In genomic region chrX:77087529-77088169, GRCh38 we compare ENCODE assay signal across 11 cellular contexts.
A peak's percentile ranks its signal among the peaks of the same experiment; 100 is the strongest.
DNase-seq lines count a peak whose midpoint lies in the region; ATAC-seq and TF ChIP-seq lines count a peak whose summit lies in the region.
"Had no signal": no experiment of that assay in that cellular context is flagged by ENCODE, and none has a peak within 500 bp of the region (broad histone marks: within the 10 kb centered on the region; RNA-seq: fewer than 3 reads in every experiment).

No MANE protein-coding gene starts in this region.

- TF ChIP-seq POLR2A in gastrocnemius medialis (IDR thresholded peaks at IDR 0.05) (no peak), esophagus squamous epithelium (IDR thresholded peaks at IDR 0.05) (no peak)

- DNase-seq in HFFc6 = peak; percentile 13
- peak; percentile 43 for DNase-seq in astrocyte of the cerebellum (ENCODE audit: low read depth)
- DNase-seq in left cardiac atrium = peak; percentile 30
- peak; percentile 16 to 26 for DNase-seq in gastrocnemius medialis
- no peak for DNase-seq in esophagus squamous epithelium (lab: John Stamatoyannopoulos, UW)
- DNase-seq in cortex of kidney (lab: John Stamatoyannopoulos, UW) = no peak
- DNase-seq in NCI-H446 treated with DMSO at 0.1 percent for 48 hours (lab: John Stamatoyannopoulos, UW) = no peak
- DNase-seq: activated CD8-positive, alpha-beta T cell treated with anti-CD3 and anti-CD28 coated beads for 36 hours; activated naive CD8-positive, alpha-beta T cell treated with anti-CD3 and anti-CD28 coated beads for 36 hours; CD4-positive, alpha-beta T cell had no signal

- intact Hi-C loops in left cardiac atrium (cut with DNase I) (no loop called here), gastrocnemius medialis (cut with DNase I; ENCODE audit: low total_unique reads) (no loop called here), esophagus squamous epithelium (cut with DNase I) (no loop called here)

- no peaks in the 10 kb centered on the region for H3K9me3 ChIP-seq in gastrocnemius medialis
- no peaks in the 10 kb centered on the region for H3K9me3 ChIP-seq in esophagus squamous epithelium

- peak overlapping the region in 2 of 4 donors; percentile 10 to 31 for H3K27ac ChIP-seq in gastrocnemius medialis
- peak overlapping the region in 2 of 4 donors; percentile 38 to 48 for H3K27ac ChIP-seq in esophagus squamous epithelium

- H3K36me3 Mint-ChIP-seq in HFFc6 (ENCODE audit: low read depth) = no peaks in the 10 kb centered on the region
- H3K36me3 Mint-ChIP-seq: activated naive CD8-positive, alpha-beta T cell treated with anti-CD3 and anti-CD28 coated beads for 36 hours had no signal

- H3K36me3 ChIP-seq in gastrocnemius medialis (no peaks in the 10 kb centered on the region), esophagus squamous epithelium (no peaks in the 10 kb centered on the region)

- no peak overlapping the region for H3K4me3 Mint-ChIP-seq in HFFc6
- H3K4me3 Mint-ChIP-seq: activated CD8-positive, alpha-beta T cell treated with anti-CD3 and anti-CD28 coated beads for 36 hours; activated naive CD8-positive, alpha-beta T cell treated with anti-CD3 and anti-CD28 coated beads for 36 hours; CD4-positive, alpha-beta T cell had no signal

- no peaks in the 10 kb centered on the region; the same call in 1 of the 2 replicates for H3K9me3 Mint-ChIP-seq in HFFc6
- H3K9me3 Mint-ChIP-seq: activated CD8-positive, alpha-beta T cell treated with anti-CD3 and anti-CD28 coated beads for 36 hours; activated naive CD8-positive, alpha-beta T cell treated with anti-CD3 and anti-CD28 coated beads for 36 hours; CD4-positive, alpha-beta T cell had no signal

- H3K4me3 ChIP-seq in astrocyte of the cerebellum (ENCODE audit: low read depth, low read length) (no peak overlapping the region), gastrocnemius medialis (no peak overlapping the region), esophagus squamous epithelium (no peak overlapping the region)

- in situ Hi-C loops in astrocyte of the cerebellum (cut with HindIII; ENCODE audit: low sequenced_read_pairs) = no loop called here
- in situ Hi-C loops in gastrocnemius medialis (cut with MboI; ENCODE audit: low sequenced_read_pairs in 4 of 4) = no loop called here

- 48 to 58% methylated on average over 4 to 7 of the region's 7 CpGs for WGBS in esophagus squamous epithelium, 2 donors

- TF ChIP-seq CTCF in HFFc6 (IDR thresholded peaks at IDR 0.05) (no peak), astrocyte of the cerebellum (IDR thresholded peaks at IDR 0.05; ENCODE audit: low read depth, low read length, missing control alignments) (no peak), gastrocnemius medialis (IDR thresholded peaks at IDR 0.05 in 4 of 5, conservative IDR thresholded peaks at IDR 0.05 in 1 of 5) (no peak), esophagus squamous epithelium (IDR thresholded peaks at IDR 0.05) (no peak)

- H3K4me1 ChIP-seq in gastrocnemius medialis (no peaks in the 10 kb centered on the region), esophagus squamous epithelium (no peaks in the 10 kb centered on the region)

- no peaks in the 10 kb centered on the region for H3K4me1 Mint-ChIP-seq in HFFc6 (ENCODE audit: low read depth)
- H3K4me1 Mint-ChIP-seq: activated naive CD8-positive, alpha-beta T cell treated with anti-CD3 and anti-CD28 coated beads for 36 hours had no signal

- peak; percentile 37 to 76 for ATAC-seq in left cardiac atrium
- peak in 1 of 2 donors; percentile 51 for ATAC-seq in gastrocnemius medialis
- no peak for ATAC-seq in HG03571 (IDR thresholded peaks at IDR 0.05; ENCODE audit: unreplicated experiment)
- ATAC-seq: activated CD8-positive, alpha-beta T cell treated with anti-CD3 and anti-CD28 coated beads for 36 hours had no signal

- no peaks in the 10 kb centered on the region; the same call in 1 of the 2 replicates for H3K27me3 Mint-ChIP-seq in HFFc6 (ENCODE audit: insufficient read depth)
- H3K27me3 Mint-ChIP-seq: activated CD8-positive, alpha-beta T cell treated with anti-CD3 and anti-CD28 coated beads for 36 hours; activated naive CD8-positive, alpha-beta T cell treated with anti-CD3 and anti-CD28 coated beads for 36 hours; CD4-positive, alpha-beta T cell had no signal

- H3K27me3 ChIP-seq in gastrocnemius medialis (no peaks in the 10 kb centered on the region), esophagus squamous epithelium (no peaks in the 10 kb centered on the region)

- H3K27ac Mint-ChIP-seq in HFFc6 = no peak overlapping the region
- H3K27ac Mint-ChIP-seq: activated CD8-positive, alpha-beta T cell treated with anti-CD3 and anti-CD28 coated beads for 36 hours; activated naive CD8-positive, alpha-beta T cell treated with anti-CD3 and anti-CD28 coated beads for 36 hours; CD4-positive, alpha-beta T cell had no signal

Comparison
In these comparisons a context has a peak if more than half of its experiments do, and no peak if none do; other contexts are left out.
1. DNase-seq: peak in HFFc6 (single experiment), astrocyte of the cerebellum (single experiment), left cardiac atrium (single experiment) and gastrocnemius medialis (2 of 2); none in esophagus squamous epithelium (single experiment), cortex of kidney (single experiment) and NCI-H446 treated with DMSO at 0.1 percent for 48 hours (single experiment).